ENCODE assay signal across 22 cellular contexts in the genomic region with DNA sequence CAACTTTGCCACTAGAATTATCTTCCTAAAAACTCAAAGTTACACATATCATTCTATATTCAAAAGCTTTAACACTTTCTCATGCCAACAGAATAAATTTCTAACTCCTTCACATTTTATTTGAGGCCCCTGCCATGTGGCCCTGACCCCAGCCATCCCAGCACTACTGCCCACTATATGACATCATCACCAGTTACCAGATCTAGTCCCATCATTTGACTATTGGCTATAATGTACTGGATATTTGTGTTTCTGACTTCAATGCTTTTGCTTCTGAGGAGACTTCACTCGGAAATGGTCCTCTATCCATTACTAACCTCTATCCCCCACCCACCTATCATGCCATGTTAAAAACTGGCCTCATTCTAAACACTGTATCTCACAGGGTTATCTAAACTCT. TPM values are rescaled to one million over a fixed set of nuclear protein-coding genes. Genes with fewer than 3 reads are reported as not detected.
DNase-seq lines count a peak whose midpoint lies in the region; ATAC-seq, FAIRE-seq and TF ChIP-seq lines count a peak whose summit lies in the region.
"Had no signal": no experiment of that assay in that cellular context is flagged by ENCODE, and none has a peak within 500 bp of the region (broad histone marks: within the 10 kb centered on the region; RNA-seq: fewer than 3 reads in every experiment).

No MANE protein-coding gene starts in this region.

- H3K36me3 Mint-ChIP-seq in endodermal cell (ENCODE audit: low read depth), result no peaks in the 10 kb centered on the region

- no peak overlapping the region for H2AK5ac ChIP-seq in trophoblast cell (ENCODE audit: low read length)

- H3K9me3 ChIP-seq in HepG2 (ENCODE audit: low read length), result no peaks in the 10 kb centered on the region
- no peaks in the 10 kb centered on the region for H3K9me3 ChIP-seq in right lobe of liver
- H3K9me3 ChIP-seq in Loucy (ENCODE audit: insufficient read depth, low read depth, low read length), result no peaks in the 10 kb centered on the region
- H3K9me3 ChIP-seq in endodermal cell (ENCODE audit: control insufficient read depth, low read length), result no peaks in the 10 kb centered on the region
- no peaks in the 10 kb centered on the region for H3K9me3 ChIP-seq in trophoblast cell (ENCODE audit: insufficient read depth, low read depth, low read length)
- H3K9me3 ChIP-seq in vagina, result no peaks in the 10 kb centered on the region
- H3K9me3 ChIP-seq in gastroesophageal sphincter, result no peaks in the 10 kb centered on the region
- H3K9me3 ChIP-seq: BE2C, HAP-1, Peyer's patch had no signal

- H3K4me1 Mint-ChIP-seq in endodermal cell, result peaks cover 13% of the 10 kb centered on the region

- CTCF ChIA-PET in HepG2 (lab: Yijun Ruan, JAX; ENCODE audit: low intra/inter-chr PET ratio, low total read pairs), result no interaction called here

- no peak overlapping the region for H2BK120ac ChIP-seq in trophoblast cell (ENCODE audit: insufficient read depth, low read length, poor library complexity)

- TF ChIP-seq RAD21 in HepG2 (CRISPR knock-in tag; IDR thresholded peaks at IDR 0.05), result no peak

- H3K4me2 ChIP-seq in HepG2 (ENCODE audit: low read depth, low read length) (no peak overlapping the region), Loucy (ENCODE audit: low read depth, low read length, poor library complexity, severe bottlenecking) (peak overlapping the region; percentile 28), trophoblast cell (ENCODE audit: low read length) (no peak overlapping the region)

- no peak for ATAC-seq in HepG2
- ATAC-seq in right lobe of liver, result no peak
- ATAC-seq in gastroesophageal sphincter, result no peak
- ATAC-seq: SK-N-SH treated with all-trans-retinoic acid at 6 μM for 48 hours had no signal

- TSS peak; percentile 7 for BruUV-seq in HepG2 (replicated peaks; lab: Mats Ljungman, UMichigan)

- no peak overlapping the region for H2AFZ ChIP-seq in HepG2 (ENCODE audit: low read length)
- no peak overlapping the region for H2AFZ ChIP-seq in Loucy (ENCODE audit: low read length)
- no peak overlapping the region for H2AFZ ChIP-seq in trophoblast cell (ENCODE audit: insufficient read depth, low read length, poor library complexity)

- no peak overlapping the region for H2BK5ac ChIP-seq in trophoblast cell (ENCODE audit: low read depth, low read length, poor library complexity)

- TF ChIP-seq CTCF in HepG2 (CRISPR knock-in tag; IDR thresholded peaks at IDR 0.05) (no peak), right lobe of liver (IDR thresholded peaks at IDR 0.05) (no peak), Loucy (conservative IDR thresholded peaks at IDR 0.05; ENCODE audit: low read length) (no peak), endodermal cell (conservative IDR thresholded peaks at IDR 0.05) (no peak), vagina (IDR thresholded peaks at IDR 0.05) (no peak), gastroesophageal sphincter (IDR thresholded peaks at IDR 0.05) (no peak)

- H3K9ac ChIP-seq in HepG2 (ENCODE audit: insufficient read depth, low read depth, low read length), result no peak overlapping the region
- no peak overlapping the region for H3K9ac ChIP-seq in Loucy (ENCODE audit: low read depth, low read length, poor library complexity, severe bottlenecking)
- no peak overlapping the region for H3K9ac ChIP-seq in endodermal cell (ENCODE audit: extremely low read depth, low read length, poor library complexity, severe bottlenecking)
- H3K9ac ChIP-seq in trophoblast cell (ENCODE audit: low read length), result no peak overlapping the region
- H3K9ac ChIP-seq: KMS-11 had no signal

- in situ Hi-C loops in HepG2 (cut with HindIII; ENCODE audit: extremely low pct_ligation_motif_present, low pct_unique_long_range_greater_than_20kb), result no loop called here

- H3K4ac ChIP-seq in trophoblast cell (ENCODE audit: low read depth, low read length), result peak overlapping the region; percentile 4

- DNase-seq in HepG2 (ENCODE audit: low spot score) (no peak), right lobe of liver (no peak), endodermal cell (no peak), trophoblast cell (no peak), vagina (ENCODE audit: extremely low spot score in 2 of 2) (no peak), COR-L47 (lab: John Stamatoyannopoulos, UW) (no peak)
- DNase-seq: BE2C, DMS153, NCI-H1417, NCI-H1694 treated with DMSO at 0.1 percent for 48 hours, NCI-H2081 treated with DMSO at 0.1 percent for 48 hours, NCI-H2171 treated with DMSO at 0.1 percent for 48 hours, NCI-H524 treated with DMSO at 0.1 percent for 48 hours, NCI-H82, Peyer's patch had no signal

- no peak overlapping the region for H4K12ac ChIP-seq in trophoblast cell (ENCODE audit: low read depth, low read length)

- H3K27me3 ChIP-seq in HepG2 (ENCODE audit: control insufficient read depth in 1 of 2, insufficient read depth in 2 of 2, low read length in 2 of 2) (no peaks in the 10 kb centered on the region), right lobe of liver (no peaks in the 10 kb centered on the region), Loucy (ENCODE audit: insufficient read depth, low read length, poor library complexity, severe bottlenecking) (no peaks in the 10 kb centered on the region), endodermal cell (ENCODE audit: control insufficient read depth, insufficient read depth, low read length, poor library complexity, severe bottlenecking) (no peaks in the 10 kb centered on the region), trophoblast cell (ENCODE audit: insufficient read depth, low read length) (no peaks in the 10 kb centered on the region), vagina (no peaks in the 10 kb centered on the region), gastroesophageal sphincter (no peaks in the 10 kb centered on the region)
- H3K27me3 ChIP-seq: BE2C, Peyer's patch had no signal

- no peak overlapping the region for H3K14ac ChIP-seq in trophoblast cell (ENCODE audit: low read length)

- H3K27ac ChIP-seq in HepG2 (ENCODE audit: extremely low read length, insufficient read depth, low read length), result no peak overlapping the region
- no peak overlapping the region for H3K27ac ChIP-seq in right lobe of liver
- H3K27ac ChIP-seq in endodermal cell (ENCODE audit: low read depth, low read length), result no peak overlapping the region
- no peak overlapping the region for H3K27ac ChIP-seq in trophoblast cell (ENCODE audit: low read depth, low read length)
- no peak overlapping the region for H3K27ac ChIP-seq in vagina
- H3K27ac ChIP-seq in gastroesophageal sphincter, result no peak overlapping the region
- H3K27ac ChIP-seq: HL-60, KMS-11, Peyer's patch had no signal

- no peak for FAIRE-seq in HepG2 (lab: Jason Lieb, UNC)
- FAIRE-seq: GM19239 had no signal

- no peak overlapping the region for H3K18ac ChIP-seq in trophoblast cell (ENCODE audit: low read length)

- H2BK12ac ChIP-seq in trophoblast cell (ENCODE audit: low read length), result no peak overlapping the region

- H3K36me3 ChIP-seq in HepG2 (replicated peaks in 1 of 2; ENCODE audit: control insufficient read depth in 1 of 2, insufficient read depth in 2 of 2, low read length in 2 of 2) (no peaks in the 10 kb centered on the region; a peak in 1 of 5 replicates), right lobe of liver (no peaks in the 10 kb centered on the region), Loucy (ENCODE audit: insufficient read depth, low read length) (no peaks in the 10 kb centered on the region), endodermal cell (ENCODE audit: control insufficient read depth, insufficient read depth, low read length) (peaks cover 8% of the 10 kb centered on the region), trophoblast cell (ENCODE audit: control insufficient read depth in 1 of 2, insufficient read depth in 2 of 2, low read length in 2 of 2) (no peaks in the 10 kb centered on the region), vagina (no peaks in the 10 kb centered on the region), gastroesophageal sphincter (no peaks in the 10 kb centered on the region)
- H3K36me3 ChIP-seq: BE2C, HAP-1, Peyer's patch had no signal

- H3K79me1 ChIP-seq in trophoblast cell (ENCODE audit: low read length), result no peaks in the 10 kb centered on the region

- H3K27ac Mint-ChIP-seq in endodermal cell, result peak overlapping the region; percentile 33

- intact Hi-C loops in HepG2 (cut with micrococcal nuclease; ENCODE audit: unreplicated experiment), result no loop called here
- intact Hi-C loops in right lobe of liver (cut with DNase I), result no loop called here
- intact Hi-C loops in vagina (cut with DNase I), result no loop called here

- H4K8ac ChIP-seq in trophoblast cell (ENCODE audit: low read depth, low read length), result no peak overlapping the region

- H3K79me2 ChIP-seq in HepG2 (ENCODE audit: insufficient read depth, low read length), result peaks cover 100% of the 10 kb centered on the region
- peaks cover 100% of the 10 kb centered on the region for H3K79me2 ChIP-seq in Loucy (ENCODE audit: insufficient read depth, low read length)
- no peaks in the 10 kb centered on the region for H3K79me2 ChIP-seq in trophoblast cell (ENCODE audit: control insufficient read depth, insufficient read depth, low read length, poor library complexity)

- H3K27me3 Mint-ChIP-seq in endodermal cell (ENCODE audit: insufficient read depth), result no peaks in the 10 kb centered on the region

- no peak for TF ChIP-seq EP300 in HepG2 (IDR thresholded peaks at IDR 0.05; ENCODE audit: low read depth in 2 of 2, low read length in 2 of 2)
- TF ChIP-seq EP300 in HepG2 (CRISPR knock-in tag; IDR thresholded peaks at IDR 0.05; ENCODE audit: borderline replicate concordance), result no peak
- TF ChIP-seq EP300 in gastroesophageal sphincter (IDR thresholded peaks at IDR 0.05), result no peak

- H3K4me1 ChIP-seq in HepG2 (ENCODE audit: insufficient read depth, low read length) (peaks cover 16% of the 10 kb centered on the region), right lobe of liver (peaks cover 0 to 8% (median 0%) of the 10 kb centered on the region in 4 donors), Loucy (ENCODE audit: insufficient read depth, low read length, poor library complexity, severe bottlenecking) (peaks cover 22% of the 10 kb centered on the region), endodermal cell (ENCODE audit: control insufficient read depth, insufficient read depth, low read length) (peaks cover 5% of the 10 kb centered on the region), trophoblast cell (ENCODE audit: control insufficient read depth in 1 of 2, insufficient read depth in 2 of 2, low read length in 2 of 2) (peaks cover 0 to 5% of the 10 kb centered on the region in 2 experiments), vagina (peaks cover 43% of the 10 kb centered on the region), gastroesophageal sphincter (peaks cover 0 to 50% (median 0%) of the 10 kb centered on the region in 3 donors)
- H3K4me1 ChIP-seq: BE2C, HAP-1 had no signal

- 95% methylated on average over 1 of the region's 1 CpG for WGBS in HepG2 (ENCODE audit: low lambda C conversion rate)
- 93% methylated on average over 1 of the region's 1 CpG for WGBS in right lobe of liver (ENCODE audit: insufficient coverage, low coverage, low lambda C conversion rate, missing lambda C conversion rate)
- 86 to 97% methylated on average over 1 of the region's 1 CpG for WGBS in endodermal cell (ENCODE audit: insufficient coverage in 1 of 2, insufficient read length in 1 of 2), 2 experiments
- no CpG with 5 or more reads among the region's 1 CpG for WGBS in trophoblast cell (ENCODE audit: extremely low coverage, insufficient coverage, insufficient read length)
- WGBS in gastroesophageal sphincter (ENCODE audit: low coverage in 1 of 2), 2 donors, result 92 to 100% methylated on average over 1 of the region's 1 CpG

- no peak for TF ChIP-seq POLR2A in HepG2 (IDR thresholded peaks at IDR 0.05; ENCODE audit: insufficient read depth in 1 of 2, low read depth in 2 of 2, low read length in 2 of 2)
- TF ChIP-seq POLR2A in right lobe of liver (IDR thresholded peaks at IDR 0.05), result no peak
- no peak for TF ChIP-seq POLR2A in vagina (IDR thresholded peaks at IDR 0.05)
- no peak for TF ChIP-seq POLR2A in gastroesophageal sphincter (IDR thresholded peaks at IDR 0.05)

- H4K20me1 ChIP-seq in HepG2 (ENCODE audit: insufficient read depth, low read length) (peaks cover 32% of the 10 kb centered on the region; the same call in 1 of the 2 replicates), Loucy (ENCODE audit: insufficient read depth, low read length, poor library complexity, severe bottlenecking) (peaks cover 96% of the 10 kb centered on the region)

- no peak overlapping the region for H4K91ac ChIP-seq in trophoblast cell (ENCODE audit: low read depth, low read length)

- H3K4me3 ChIP-seq in HepG2 (replicated peaks in 1 of 3; ENCODE audit: insufficient read depth in 1 of 3, low read depth in 2 of 3, low read length in 3 of 3) (no peak overlapping the region), right lobe of liver (no peak overlapping the region), Loucy (ENCODE audit: low read length, poor library complexity, severe bottlenecking) (no peak overlapping the region), endodermal cell (ENCODE audit: low read length) (no peak overlapping the region), trophoblast cell (ENCODE audit: low read depth, low read length) (no peak overlapping the region), vagina (no peak overlapping the region), gastroesophageal sphincter (no peak overlapping the region)
- H3K4me3 ChIP-seq: HAP-1, Peyer's patch had no signal

- H3F3A ChIP-seq in Loucy (ENCODE audit: low read depth), result no peaks in the 10 kb centered on the region

- POLR2A ChIA-PET in HepG2 (lab: Yijun Ruan, JAX), result no interaction called here

- H3K4me3 Mint-ChIP-seq in endodermal cell, result no peak overlapping the region

- no peaks in the 10 kb centered on the region for H3K9me3 Mint-ChIP-seq in endodermal cell

- H3K23ac ChIP-seq in trophoblast cell (ENCODE audit: low read length), result no peak overlapping the region

- H3K9me2 ChIP-seq in Loucy (replicated peaks; ENCODE audit: low read depth, low read length), result no peaks in the 10 kb centered on the region

RNA-seq across cellular contexts. Expression of gene UBE3A, which starts 23.6 kb away (rescaled TPM):
- total RNA-seq in HepG2 (2016; rRNA removed; fragmentation: Illumina TruSeq; extraction: Trizol) (77.8 and 80.5 TPM in 2 replicates), right lobe of liver (10 to 100 TPM; 36.6 to 52.4 (median 44.6) TPM), endodermal cell (100 to 1,000 TPM in 1 of 2 donors, 10 to 100 TPM in 1; 92.2 to 101 TPM), vagina (71.9 TPM), gastroesophageal sphincter (100 to 1,000 TPM in 1 of 4 donors, 10 to 100 TPM in 3; 93.6 to 116 (median 95.3) TPM)
- 111 and 115 TPM in 2 replicates for total RNA-seq in HepG2 (2016; cell fraction: cytosol; rRNA removed; fragmentation: Illumina TruSeq; extraction: Trizol; ENCODE audit: low read depth)
- 67.8 and 77.4 TPM in 2 replicates for total RNA-seq in HepG2 (2016; cell fraction: insoluble cytoplasmic fraction; rRNA removed; fragmentation: Illumina TruSeq; extraction: Trizol)
- total RNA-seq in HepG2 (2016; cell fraction: membrane; rRNA removed; fragmentation: Illumina TruSeq; extraction: Trizol), result 53.8 and 54.4 TPM in 2 replicates
- 75.9 and 79.5 TPM in 2 replicates for total RNA-seq in HepG2 (2016; cell fraction: nucleus; rRNA removed; fragmentation: Illumina TruSeq; extraction: Trizol)
- polyA plus RNA-seq in HepG2 (2011; rRNA removed), result 14.6 and 17.3 TPM in 2 replicates
- 5.3 and 9.2 TPM in 2 replicates for polyA plus RNA-seq in HepG2 (2011; cell fraction: cytosol; rRNA removed)
- polyA plus RNA-seq in HepG2 (2011; cell fraction: nucleus; rRNA removed), result 18.3 and 23.8 TPM in 2 replicates
- 30.0 and 35.7 TPM in 2 replicates for polyA plus RNA-seq in HepG2 (2012)
- polyA plus RNA-seq in HepG2 (2016; cell fraction: cytosol; fragmentation: Illumina TruSeq; extraction: Trizol; ENCODE audit: low read depth), result 2.1 and 2.6 TPM in 2 replicates
- 57.5 and 58.1 TPM in 2 replicates for polyA plus RNA-seq in HepG2 (2016; cell fraction: insoluble cytoplasmic fraction; fragmentation: Illumina TruSeq; extraction: Trizol; ENCODE audit: low read depth)
- 9.7 and 10.9 TPM in 2 replicates for polyA plus RNA-seq in HepG2 (2016; cell fraction: membrane; fragmentation: Illumina TruSeq; extraction: Trizol; ENCODE audit: low read depth)
- 33.9 and 34.8 TPM in 2 replicates for polyA plus RNA-seq in HepG2 (2016; cell fraction: nucleus; fragmentation: Illumina TruSeq; extraction: Trizol; ENCODE audit: insufficient read depth, low read depth)
- polyA minus RNA-seq in HepG2 (2011; rRNA and poly(A)+ RNA removed; ENCODE audit: low replicate concordance), result 46.8 and 107 TPM in 2 replicates
- 36.6 and 51.8 TPM in 2 replicates for polyA minus RNA-seq in HepG2 (2011; cell fraction: cytosol; rRNA and poly(A)+ RNA removed)
- polyA minus RNA-seq in HepG2 (2011; cell fraction: nucleus; rRNA and poly(A)+ RNA removed), result 188 and 210 TPM in 2 replicates
- 74.1 TPM for polyA plus RNA-seq in endodermal cell (2013, experiment 1 of 2)
- 63.8 TPM for polyA plus RNA-seq in endodermal cell (2013, experiment 2 of 2)
- polyA plus RNA-seq in trophoblast cell (2013), result 49.5 and 50.0 TPM in 2 replicates
